In genomic region chr4:117893207-117893606, GRCh38 we compare ENCODE assay signal across 1 cellular context.
TF ChIP-seq lines count a peak whose summit lies in the region.

No MANE protein-coding gene starts in this region.

TF ChIP-seq in SK-N-SH treated with all-trans-retinoic acid at 6 μM for 48 hours, 23 proteins besides CTCF, POLR2A, EP300 and RAD21 (continued from another document):
- TF ChIP-seq CREB5 (CRISPR knock-in tag; IDR thresholded peaks at IDR 0.05; ENCODE audit: low read depth), result no peak
- TF ChIP-seq ZNF70 (CRISPR knock-in tag; IDR thresholded peaks at IDR 0.05), result no peak
